14 cellular contexts compared by ENCODE assay signal in the genomic region with DNA sequence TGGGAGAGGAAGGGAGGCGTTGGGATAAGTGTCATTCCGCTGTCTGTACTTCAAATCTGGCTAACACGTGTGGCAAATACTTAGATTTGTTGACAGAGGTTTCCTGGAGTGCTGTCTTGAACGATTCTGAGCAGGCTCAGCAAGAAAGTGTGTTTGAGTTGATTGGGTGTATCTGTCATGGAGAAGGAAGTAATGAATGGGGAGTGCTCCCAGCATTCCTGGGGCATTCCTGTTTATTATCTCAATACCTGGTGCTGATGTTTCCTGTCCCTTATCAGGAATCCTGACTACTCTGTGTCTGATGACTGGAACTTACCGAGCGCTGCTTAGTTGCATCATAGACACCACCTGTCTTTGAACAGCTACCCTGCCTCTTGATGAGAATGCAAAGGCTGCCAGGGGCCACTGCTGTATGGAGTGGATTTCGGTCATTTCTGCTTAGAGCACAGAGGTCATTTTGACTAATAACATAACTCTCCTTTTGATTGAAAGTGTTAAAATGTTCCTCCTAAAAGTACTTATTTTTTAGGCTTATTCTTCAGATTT.
"Had no signal": no experiment of that assay in that cellular context is flagged by ENCODE, and none has a peak within 500 bp of the region (broad histone marks: within the 10 kb centered on the region; RNA-seq: fewer than 3 reads in every experiment).

No MANE protein-coding gene starts in this region.

- H3K27ac Mint-ChIP-seq: activated CD4-positive, alpha-beta memory T cell treated with anti-CD3 and anti-CD28 coated beads, Interleukin-2, amount 10 ng/mL, durations not matched to agents 7 days and 5 days; activated CD4-positive, alpha-beta T cell treated with anti-CD3 and anti-CD28 coated beads for 36 hours; activated naive CD8-positive, alpha-beta T cell treated with anti-CD3 and anti-CD28 coated beads, Interleukin-2, amount 10 ng/mL, durations not matched to agents 7 days and 5 days; T-cell had no signal

- H3K4me1 ChIP-seq: heart left ventricle, tibial artery had no signal

- ATAC-seq: activated CD4-positive, alpha-beta T cell treated with anti-CD3 and anti-CD28 coated beads for 36 hours; heart left ventricle; naive thymus-derived CD4-positive, alpha-beta T cell; T-cell had no signal

- H3K9me3 Mint-ChIP-seq: activated CD4-positive, alpha-beta memory T cell treated with anti-CD3 and anti-CD28 coated beads, Interleukin-2, amount 10 ng/mL, durations not matched to agents 7 days and 5 days; activated naive CD8-positive, alpha-beta T cell treated with anti-CD3 and anti-CD28 coated beads, Interleukin-2, amount 10 ng/mL, durations not matched to agents 7 days and 5 days; naive thymus-derived CD4-positive, alpha-beta T cell; T-cell had no signal

- H3K27me3 ChIP-seq: heart left ventricle, neutrophil, tibial artery had no signal

- H3K36me3 ChIP-seq: neutrophil, WERI-Rb-1 had no signal

- H3K4me3 Mint-ChIP-seq: activated CD4-positive, alpha-beta memory T cell treated with anti-CD3 and anti-CD28 coated beads, Interleukin-2, amount 10 ng/mL, durations not matched to agents 7 days and 5 days; activated CD4-positive, alpha-beta T cell treated with anti-CD3 and anti-CD28 coated beads for 36 hours; activated naive CD8-positive, alpha-beta T cell treated with anti-CD3 and anti-CD28 coated beads, Interleukin-2, amount 10 ng/mL, durations not matched to agents 7 days and 5 days; naive thymus-derived CD4-positive, alpha-beta T cell; T-cell had no signal

- H3K4me3 ChIP-seq: heart left ventricle, skin epidermis, tibial artery had no signal

- H3K9me3 ChIP-seq: heart left ventricle, neutrophil, tibial artery had no signal

- H3K27me3 Mint-ChIP-seq: activated CD4-positive, alpha-beta memory T cell treated with anti-CD3 and anti-CD28 coated beads, Interleukin-2, amount 10 ng/mL, durations not matched to agents 7 days and 5 days; activated CD4-positive, alpha-beta T cell treated with anti-CD3 and anti-CD28 coated beads for 36 hours; activated naive CD8-positive, alpha-beta T cell treated with anti-CD3 and anti-CD28 coated beads, Interleukin-2, amount 10 ng/mL, durations not matched to agents 7 days and 5 days; naive thymus-derived CD4-positive, alpha-beta T cell; T-cell had no signal

- H3K27ac ChIP-seq: heart left ventricle, neutrophil, skin epidermis, tibial artery, WERI-Rb-1 had no signal

- DNase-seq: activated CD4-positive, alpha-beta memory T cell treated with anti-CD3 and anti-CD28 coated beads, Interleukin-2, amount 10 ng/mL, durations not matched to agents 7 days and 5 days; activated CD4-positive, alpha-beta T cell treated with anti-CD3 and anti-CD28 coated beads for 36 hours; activated naive CD8-positive, alpha-beta T cell treated with anti-CD3 and anti-CD28 coated beads, Interleukin-2, amount 10 ng/mL, durations not matched to agents 7 days and 5 days; anterior cingulate cortex; foreskin melanocyte; heart left ventricle; midbrain; naive thymus-derived CD4-positive, alpha-beta T cell; T-cell; T1000; tibial artery; WERI-Rb-1 had no signal
